In genomic region chr2:47098953-47099352, GRCh38 we compare ENCODE assay signal across 18 cellular contexts. TPM values are rescaled to one million over a fixed set of nuclear protein-coding genes. Genes with fewer than 3 reads are reported as not detected.
DNase-seq lines count a peak whose midpoint lies in the region; ATAC-seq, FAIRE-seq and TF ChIP-seq lines count a peak whose summit lies in the region.
"Had no signal": no experiment of that assay in that cellular context is flagged by ENCODE, and none has a peak within 500 bp of the region (broad histone marks: within the 10 kb centered on the region; RNA-seq: fewer than 3 reads in every experiment).

No MANE protein-coding gene starts in this region.

- in situ Hi-C loops in K562 (cut with MboI) = no loop called here

- no peak for TF ChIP-seq RAD21 in K562 (CRISPR knock-in tag; conservative IDR thresholded peaks at IDR 0.05 in 1 of 2, IDR thresholded peaks at IDR 0.05 in 1 of 2)

- H3K27me3 Mint-ChIP-seq in neural progenitor cell (ENCODE audit: insufficient read depth, low read depth) (peaks cover 3% of the 10 kb centered on the region), type B pancreatic cell (no peaks in the 10 kb centered on the region)
- peaks cover 0 to 8% of the 10 kb centered on the region in 2 donors for H3K27me3 Mint-ChIP-seq in CD8-positive, alpha-beta memory T cell
- H3K27me3 Mint-ChIP-seq: CD4-positive, alpha-beta memory T cell had no signal

- DNase-seq in K562 (ENCODE audit: extremely low read depth in 1 of 4, low spot score in 3 of 4) (no peak), left colon (peak in 1 of 2 donors; percentile 47), neural progenitor cell (ENCODE audit: low spot score) (no peak), type B pancreatic cell (ENCODE audit: extremely low spot score, unreplicated experiment) (no peak), left cardiac atrium (no peak)
- no peak for DNase-seq in CD8-positive, alpha-beta memory T cell
- DNase-seq: BE2C; CD4-positive, alpha-beta memory T cell; COR-L47; DND-41; GDM1; GOT3; H9 had no signal

- no peak for TF ChIP-seq CTCF in K562 (IDR thresholded peaks at IDR 0.05 in 2 of 3, conservative IDR thresholded peaks at IDR 0.05 in 1 of 3; ENCODE audit: insufficient read depth in 2 of 3, low read depth in 1 of 3, low read length in 3 of 3)
- TF ChIP-seq CTCF in neural progenitor cell (IDR thresholded peaks at IDR 0.05) = no peak
- no peak for TF ChIP-seq CTCF in type B pancreatic cell (conservative IDR thresholded peaks at IDR 0.05)

- H3K4me2 ChIP-seq in K562 (ENCODE audit: insufficient read depth, low read length) (no peak overlapping the region), neural progenitor cell (no peak overlapping the region)
- H3K4me2 ChIP-seq: A549 had no signal

- no peaks in the 10 kb centered on the region for H3K27me3 ChIP-seq in K562 (ENCODE audit: control insufficient read depth in 2 of 2, insufficient read depth in 2 of 2, low read length in 2 of 2)
- H3K27me3 ChIP-seq in neural progenitor cell = no peaks in the 10 kb centered on the region
- no peaks in the 10 kb centered on the region for H3K27me3 ChIP-seq in CD8-positive, alpha-beta memory T cell (ENCODE audit: insufficient read depth, low read length, poor library complexity, severe bottlenecking)
- H3K27me3 ChIP-seq: BE2C had no signal

- no peak overlapping the region for H3K27ac ChIP-seq in K562 (ENCODE audit: extremely low read depth, low read depth, low read length)
- no peak overlapping the region for H3K27ac ChIP-seq in neural progenitor cell
- no peak overlapping the region for H3K27ac ChIP-seq in CD8-positive, alpha-beta memory T cell (ENCODE audit: low read depth, low read length)
- H3K27ac ChIP-seq: C4-2B had no signal

- no peaks in the 10 kb centered on the region for H3K36me3 ChIP-seq in K562 (ENCODE audit: control insufficient read depth, insufficient read depth, low read length)
- H3K36me3 ChIP-seq in neural progenitor cell = no peaks in the 10 kb centered on the region
- H3K36me3 ChIP-seq in CD8-positive, alpha-beta memory T cell (ENCODE audit: insufficient read depth, low read length) = no peaks in the 10 kb centered on the region
- H3K36me3 ChIP-seq: BE2C had no signal

- H3K9me3 Mint-ChIP-seq in neural progenitor cell = peaks cover 21% of the 10 kb centered on the region
- peaks cover 4% of the 10 kb centered on the region for H3K9me3 Mint-ChIP-seq in type B pancreatic cell
- H3K9me3 Mint-ChIP-seq in CD8-positive, alpha-beta memory T cell = no peaks in the 10 kb centered on the region
- H3K9me3 Mint-ChIP-seq: H9, IgD-negative memory B cell had no signal

- H3K9ac ChIP-seq in K562 (ENCODE audit: insufficient read depth in 1 of 2, low read depth in 2 of 2, low read length in 2 of 2) (no peak overlapping the region), neural progenitor cell (no peak overlapping the region)

- H3K27ac Mint-ChIP-seq in neural progenitor cell = peak overlapping the region; percentile 57
- peak overlapping the region; percentile 78 for H3K27ac Mint-ChIP-seq in type B pancreatic cell
- no peak overlapping the region for H3K27ac Mint-ChIP-seq in CD8-positive, alpha-beta memory T cell
- H3K27ac Mint-ChIP-seq: CD4-positive, alpha-beta memory T cell; H9; IgD-negative memory B cell had no signal

- H3K4me1 ChIP-seq in K562 (replicated peaks in 1 of 2; ENCODE audit: control insufficient read depth in 2 of 2, insufficient read depth in 2 of 2, low read length in 2 of 2) = no peaks in the 10 kb centered on the region; a peak in 1 of 5 replicates
- no peaks in the 10 kb centered on the region for H3K4me1 ChIP-seq in neural progenitor cell
- H3K4me1 ChIP-seq in CD8-positive, alpha-beta memory T cell (ENCODE audit: insufficient read depth, low read length) = no peaks in the 10 kb centered on the region
- H3K4me1 ChIP-seq: A549 had no signal

- H2AFZ ChIP-seq in K562 (ENCODE audit: low read depth, low read length) = 0 out of 2 replicates have a peak overlapping the region, but pooled peaks have one; percentile 14
- no peak overlapping the region for H2AFZ ChIP-seq in neural progenitor cell (replicated peaks)

- H3K9me3 ChIP-seq in K562 (replicated peaks; ENCODE audit: control insufficient read depth, insufficient read depth, low read depth, low read length) (no peaks in the 10 kb centered on the region), neural progenitor cell (ENCODE audit: low read depth) (no peaks in the 10 kb centered on the region)
- no peaks in the 10 kb centered on the region for H3K9me3 ChIP-seq in CD8-positive, alpha-beta memory T cell (ENCODE audit: low read length)
- H3K9me3 ChIP-seq: A549, BE2C had no signal

- H3K9me1 ChIP-seq in K562 (ENCODE audit: control insufficient read depth, insufficient read depth, low read length) = no peaks in the 10 kb centered on the region

- CTCF ChIA-PET in K562 (lab: Yijun Ruan, JAX; ENCODE audit: low intra/inter-chr PET ratio) = no interaction called here
- CTCF ChIA-PET in CD8-positive, alpha-beta memory T cell (lab: Charles Lee) = no interaction called here

- ATAC-seq in K562 (no peak), left colon (peak; percentile 100), GM18873 (IDR thresholded peaks at IDR 0.05; ENCODE audit: low FRiP score, unreplicated experiment) (no peak), left cardiac atrium (no peak)

- TF ChIP-seq POLR2A in K562 (conservative IDR thresholded peaks at IDR 0.05) = no peak

- no peak for FAIRE-seq in K562 (lab: Jason Lieb, UNC)
- FAIRE-seq: A549, GM12892 had no signal

- H3K4me1 Mint-ChIP-seq in neural progenitor cell (peaks cover 30% of the 10 kb centered on the region), type B pancreatic cell (ENCODE audit: unreplicated experiment) (peaks cover 11% of the 10 kb centered on the region)
- no peaks in the 10 kb centered on the region for H3K4me1 Mint-ChIP-seq in CD8-positive, alpha-beta memory T cell
- H3K4me1 Mint-ChIP-seq: CD4-positive, alpha-beta memory T cell had no signal

- POLR2A ChIA-PET in K562 (lab: Yijun Ruan, JAX) = interaction anchor here (1.1 kb wide), 1 partner anchor 15 kb away, joined by 3 read pairs; no protein-coding TSS in a partner anchor
- POLR2A ChIA-PET in CD8-positive, alpha-beta memory T cell (lab: Charles Lee) = no interaction called here

- 46% methylated on average over 4 of the region's 4 CpGs for WGBS in K562 (ENCODE audit: insufficient coverage, low coverage, missing lambda C conversion rate)

- TF ChIP-seq EP300 in K562 (IDR thresholded peaks at IDR 0.05; ENCODE audit: low read length) = no peak

- H3K4me3 Mint-ChIP-seq in neural progenitor cell (no peak overlapping the region), type B pancreatic cell (no peak overlapping the region)
- H3K4me3 Mint-ChIP-seq in CD8-positive, alpha-beta memory T cell = no peak overlapping the region
- H3K4me3 Mint-ChIP-seq: CD4-positive, alpha-beta memory T cell; H9; IgD-negative memory B cell had no signal

- intact Hi-C loops in K562 (cut with micrococcal nuclease) (no loop called here), left colon (cut with DNase I, micrococcal nuclease) (no loop called here), left cardiac atrium (cut with DNase I) (no loop called here)

- H3K79me2 ChIP-seq in K562 (ENCODE audit: control insufficient read depth, insufficient read depth, low read length) (no peaks in the 10 kb centered on the region), neural progenitor cell (ENCODE audit: low read depth) (no peaks in the 10 kb centered on the region)

- H4K20me1 ChIP-seq in K562 (replicated peaks; ENCODE audit: control insufficient read depth, insufficient read depth, low read length) (no peaks in the 10 kb centered on the region), neural progenitor cell (ENCODE audit: low read depth) (no peaks in the 10 kb centered on the region)

- H3K4me3 ChIP-seq in K562 (no peak overlapping the region), neural progenitor cell (no peak overlapping the region)
- H3K4me3 ChIP-seq in CD8-positive, alpha-beta memory T cell (ENCODE audit: low read length) = no peak overlapping the region
- H3K4me3 ChIP-seq: A549 had no signal

- H3K36me3 Mint-ChIP-seq in neural progenitor cell = no peaks in the 10 kb centered on the region
- no peaks in the 10 kb centered on the region for H3K36me3 Mint-ChIP-seq in type B pancreatic cell
- no peaks in the 10 kb centered on the region for H3K36me3 Mint-ChIP-seq in CD8-positive, alpha-beta memory T cell
- H3K36me3 Mint-ChIP-seq: CD4-positive, alpha-beta memory T cell; IgD-negative memory B cell had no signal

- no TSS peak for BruUV-seq in K562 (replicated peaks; lab: Mats Ljungman, UMichigan)

- no peaks in the 10 kb centered on the region for H3F3A ChIP-seq in neural progenitor cell (ENCODE audit: low read depth)

TF ChIP-seq in K562, 482 proteins besides CTCF, POLR2A, EP300 and RAD21 (continues in another document):
- TF ChIP-seq CHD2 (IDR thresholded peaks at IDR 0.05; ENCODE audit: low read depth, low read length) = no peak
- TF ChIP-seq FOXK1 (CRISPR knock-in tag; IDR thresholded peaks at IDR 0.05; ENCODE audit: borderline replicate concordance) = no peak
- no peak for TF ChIP-seq POLR2H (tag; IDR thresholded peaks at IDR 0.05; ENCODE audit: low read depth)
- no peak for TF ChIP-seq XRCC5 (IDR thresholded peaks at IDR 0.05; ENCODE audit: low read depth, low read length)
- no peak for TF ChIP-seq ZSCAN32 (CRISPR knock-in tag; IDR thresholded peaks at IDR 0.05)

RNA-seq across cellular contexts. Expression of gene STPG4, which starts 56.2 kb away (rescaled TPM):
- total RNA-seq in K562 (2011; cell fraction: chromatin; rRNA removed; ENCODE audit: low replicate concordance) = 0.51 and 0.72 TPM in 2 replicates
- total RNA-seq in K562 (2011; cell fraction: nucleolus; rRNA removed) = 0.79 TPM in 1 of 2 replicates, not detected in the other
- total RNA-seq in K562 (2011; cell fraction: nucleoplasm; rRNA removed) = not detected in 2 replicates
- total RNA-seq in K562 (2014; rRNA removed) (0.68 TPM in 1 of 2 replicates, not detected in the other), K562 (2014; rRNA removed; fragmentation: Illumina TruSeq; extraction: Trizol) (0.22 and 0.38 TPM in 2 replicates), K562 (2015; rRNA removed; fragmentation: Illumina TruSeq; extraction: Trizol) (not detected in 2 replicates), K562 (2021) (not detected in 2 replicates), left colon (under 1 TPM; 0.43 to 0.47 TPM), neural progenitor cell (ENCODE audit: low replicate concordance) (not detected in 2 replicates), type B pancreatic cell (ENCODE audit: low replicate concordance) (0.36 TPM in 1 of 2 replicates, not detected in the other), left cardiac atrium (not detected)
- polyA plus RNA-seq in K562 (2011; rRNA removed) (not detected in 2 replicates), K562 (2014; fragmentation: Illumina TruSeq; extraction: Trizol) (0.10 TPM in 1 of 2 replicates, not detected in the other), K562 (2014; fragmentation: Nextera tagmentation; extraction: Ambion mirVana) (not detected), K562 (2014; rRNA removed) (0.28 TPM in 1 of 2 replicates, not detected in the other)
- not detected in 2 replicates for polyA plus RNA-seq in K562 (2011; cell fraction: cytosol; rRNA removed)
- 0.24 TPM in 1 of 2 replicates, not detected in the other for polyA plus RNA-seq in K562 (2011; cell fraction: nucleus; rRNA removed)
- polyA plus RNA-seq in K562 (2012) = 0.26 TPM in 1 of 2 replicates, not detected in the other
- 0.33 and 0.39 TPM in 2 replicates for polyA minus RNA-seq in K562 (2011; rRNA and poly(A)+ RNA removed)
- not detected in 2 replicates for polyA minus RNA-seq in K562 (2011; cell fraction: cytosol; rRNA and poly(A)+ RNA removed)
- 0.44 TPM in 1 of 2 replicates, not detected in the other for polyA minus RNA-seq in K562 (2011; cell fraction: nucleus; rRNA and poly(A)+ RNA removed)
- not detected for total RNA-seq in CD8-positive, alpha-beta memory T cell
- not detected for polyA plus RNA-seq in CD8-positive, alpha-beta memory T cell
- polyA plus RNA-seq: CD4-positive, alpha-beta memory T cell; IgD-negative memory B cell had no signal

Comparison
In these comparisons a context has a peak if more than half of its experiments do, and no peak if none do; other contexts are left out.
1. H3K27ac Mint-ChIP-seq: peak in neural progenitor cell (single experiment) and type B pancreatic cell (single experiment); none in CD8-positive, alpha-beta memory T cell (0 of 8).